ENCODE assay signal across 10 cellular contexts in genomic region chr13:59458908-59459579, GRCh38.
DNase-seq lines count a peak whose midpoint lies in the region; FAIRE-seq and TF ChIP-seq lines count a peak whose summit lies in the region.
"Had no signal": no experiment of that assay in that cellular context is flagged by ENCODE, and none has a peak within 500 bp of the region (broad histone marks: within the 10 kb centered on the region; RNA-seq: fewer than 3 reads in every experiment).

No MANE protein-coding gene starts in this region.

- peak; percentile 75 for FAIRE-seq in astrocyte (lab: Jason Lieb, UNC)

- H3K4me3 ChIP-seq in mammary epithelial cell (replicated peaks in 1 of 3; ENCODE audit: insufficient read depth in 1 of 3, low read depth in 2 of 3, low read length in 3 of 3): no peak overlapping the region
- H3K4me3 ChIP-seq in astrocyte (ENCODE audit: insufficient read depth, low read depth, low read length): peak overlapping the region; percentile 23
- H3K4me3 ChIP-seq in uterus: no peak overlapping the region
- H3K4me3 ChIP-seq in Caco-2 (ENCODE audit: low read depth, low read length): no peak overlapping the region

- H3K36me3 ChIP-seq in mammary epithelial cell (ENCODE audit: insufficient read depth, low read length): no peaks in the 10 kb centered on the region
- H3K36me3 ChIP-seq in astrocyte (ENCODE audit: insufficient read depth, low read length): no peaks in the 10 kb centered on the region
- no peaks in the 10 kb centered on the region for H3K36me3 ChIP-seq in uterus
- H3K36me3 ChIP-seq in Caco-2 (ENCODE audit: control insufficient read depth, insufficient read depth, low read length): no peaks in the 10 kb centered on the region

- intact Hi-C loops in MCF 10A (cut with micrococcal nuclease) (no loop called here), mammary epithelial cell (cut with micrococcal nuclease) (no loop called here), uterus (cut with DNase I; ENCODE audit: low total_unique reads) (no loop called here), Caco-2 (cut with micrococcal nuclease; ENCODE audit: unreplicated experiment) (no loop called here)

- H3K36me3 Mint-ChIP-seq in MCF 10A (ENCODE audit: insufficient read depth, unreplicated experiment): no peaks in the 10 kb centered on the region
- no peaks in the 10 kb centered on the region for H3K36me3 Mint-ChIP-seq in astrocyte (ENCODE audit: low read depth, unreplicated experiment)
- H3K36me3 Mint-ChIP-seq in Caco-2 (ENCODE audit: insufficient read depth, unreplicated experiment): no peaks in the 10 kb centered on the region

- no peak overlapping the region for H3K4me2 ChIP-seq in mammary epithelial cell (ENCODE audit: insufficient read depth, low read depth, low read length)
- H3K4me2 ChIP-seq in astrocyte (ENCODE audit: low read length): peak overlapping the region; percentile 73

- TF ChIP-seq CTCF in MCF 10A (IDR thresholded peaks at IDR 0.05; ENCODE audit: unreplicated experiment) (no peak), mammary epithelial cell (conservative IDR thresholded peaks at IDR 0.05 in 1 of 2, IDR thresholded peaks at IDR 0.05 in 1 of 2; ENCODE audit: extremely low read depth in 1 of 2, insufficient read depth in 1 of 2, low read depth in 1 of 2, low read length in 2 of 2) (no peak), astrocyte (IDR thresholded peaks at IDR 0.05; ENCODE audit: insufficient read depth, low read depth, low read length) (no peak), uterus (IDR thresholded peaks at IDR 0.05) (no peak), Caco-2 (IDR thresholded peaks at IDR 0.05; ENCODE audit: insufficient read depth in 1 of 2, low read depth in 1 of 2, low read length in 1 of 2, severe bottlenecking in 1 of 2, unreplicated experiment in 1 of 2) (no peak)

- no peaks in the 10 kb centered on the region for H3K9me3 Mint-ChIP-seq in MCF 10A (ENCODE audit: unreplicated experiment)
- H3K9me3 Mint-ChIP-seq in astrocyte (ENCODE audit: unreplicated experiment): peaks cover 2% of the 10 kb centered on the region
- H3K9me3 Mint-ChIP-seq in Caco-2 (ENCODE audit: unreplicated experiment): no peaks in the 10 kb centered on the region

- TF ChIP-seq POLR2A in uterus (IDR thresholded peaks at IDR 0.05): no peak

- H3K27ac Mint-ChIP-seq in MCF 10A (ENCODE audit: low read depth, unreplicated experiment) (no peak overlapping the region), astrocyte (ENCODE audit: unreplicated experiment) (peak overlapping the region; percentile 97), Caco-2 (ENCODE audit: unreplicated experiment) (no peak overlapping the region)

- WGBS in mammary epithelial cell (ENCODE audit: low coverage, missing lambda C conversion rate): 55% methylated on average over 9 of the region's 9 CpGs

- H3K9me3 ChIP-seq in mammary epithelial cell (replicated peaks; ENCODE audit: insufficient read depth, low read length): no peaks in the 10 kb centered on the region
- H3K9me3 ChIP-seq in astrocyte (ENCODE audit: insufficient read depth, low read depth, low read length): no peaks in the 10 kb centered on the region
- H3K9me3 ChIP-seq in uterus: no peaks in the 10 kb centered on the region
- no peaks in the 10 kb centered on the region for H3K9me3 ChIP-seq in Caco-2

- dilution Hi-C loops in mammary epithelial cell (cut with HindIII; ENCODE audit: low sequenced_read_pairs): no loop called here

- H3K79me2 ChIP-seq in mammary epithelial cell (ENCODE audit: insufficient read depth, low read length) (no peaks in the 10 kb centered on the region), astrocyte (ENCODE audit: insufficient read depth, low read length) (no peaks in the 10 kb centered on the region)

- BruUV-seq in MCF 10A (replicated peaks; lab: Mats Ljungman, UMichigan) (no TSS peak), mammary epithelial cell (replicated peaks; lab: Mats Ljungman, UMichigan) (no TSS peak), Caco-2 (replicated peaks; lab: Mats Ljungman, UMichigan) (no TSS peak)

- peaks cover 45% of the 10 kb centered on the region for H3K27me3 Mint-ChIP-seq in MCF 10A (ENCODE audit: insufficient read depth, unreplicated experiment)
- H3K27me3 Mint-ChIP-seq in astrocyte (ENCODE audit: low read depth, unreplicated experiment): no peaks in the 10 kb centered on the region
- no peaks in the 10 kb centered on the region for H3K27me3 Mint-ChIP-seq in Caco-2 (ENCODE audit: insufficient read depth, unreplicated experiment)

- POLR2A ChIA-PET in MCF 10A (lab: Yijun Ruan, JAX): interaction anchor here (0.6 kb wide), 1 partner anchor 67 kb away, joined by 3 read pairs; no protein-coding TSS in a partner anchor
- POLR2A ChIA-PET in Caco-2 (lab: Charles Lee): interaction anchor here (0.6 kb wide), 1 partner anchor 1002 kb away, joined by 3 read pairs; no protein-coding TSS in a partner anchor

- H3K4me1 Mint-ChIP-seq in MCF 10A (ENCODE audit: insufficient read depth, unreplicated experiment) (no peaks in the 10 kb centered on the region), astrocyte (ENCODE audit: low read depth, unreplicated experiment) (peaks cover 17% of the 10 kb centered on the region), Caco-2 (ENCODE audit: low read depth, unreplicated experiment) (peaks cover 12% of the 10 kb centered on the region)

- H4K20me1 ChIP-seq in mammary epithelial cell (ENCODE audit: insufficient read depth, low read length): no peaks in the 10 kb centered on the region
- H4K20me1 ChIP-seq in astrocyte (ENCODE audit: insufficient read depth, low read length): no peaks in the 10 kb centered on the region

- H3K27me3 ChIP-seq in mammary epithelial cell (ENCODE audit: insufficient read depth, low read length) (no peaks in the 10 kb centered on the region), astrocyte (ENCODE audit: insufficient read depth, low read length) (no peaks in the 10 kb centered on the region), uterus (no peaks in the 10 kb centered on the region), Caco-2 (replicated peaks; ENCODE audit: control insufficient read depth, insufficient read depth, low read length) (no peaks in the 10 kb centered on the region)
- H3K27me3 ChIP-seq: foreskin keratinocyte had no signal

- CTCF ChIA-PET in MCF 10A (lab: Yijun Ruan, JAX): interaction anchor here (1.1 to 2.2 kb wide), 3 partner anchors 131 to 447 kb away, joined by 4 to 6 read pairs (median 5); no protein-coding TSS in a partner anchor
- CTCF ChIA-PET in mammary epithelial cell (lab: Charles Lee; ENCODE audit: low non-redundant PET): no interaction called here
- CTCF ChIA-PET in Caco-2 (lab: Charles Lee): no interaction called here

- in situ Hi-C loops in mammary epithelial cell (cut with MboI; ENCODE audit: low sequenced_read_pairs in 2 of 2): no loop called here

- H3K27ac ChIP-seq in mammary epithelial cell (ENCODE audit: insufficient read depth, low read depth, low read length) (no peak overlapping the region), astrocyte (ENCODE audit: low read depth, low read length) (peak overlapping the region; percentile 74), uterus (peak overlapping the region; percentile 41 to 47)
- H3K27ac ChIP-seq: foreskin keratinocyte had no signal

- H2AFZ ChIP-seq in mammary epithelial cell (ENCODE audit: low read depth, low read length) (no peak overlapping the region), astrocyte (ENCODE audit: low read depth, low read length) (peak overlapping the region; percentile 73)

- H3K4me3 Mint-ChIP-seq in MCF 10A (ENCODE audit: unreplicated experiment) (no peak overlapping the region), astrocyte (ENCODE audit: unreplicated experiment) (peak overlapping the region; percentile 17), Caco-2 (ENCODE audit: unreplicated experiment) (no peak overlapping the region)

- DNase-seq in MCF 10A (ENCODE audit: unreplicated experiment) (peak; percentile 51), mammary epithelial cell (no peak), astrocyte (ENCODE audit: low read depth) (peak; percentile 86), kidney glomerular epithelial cell (lab: John Stamatoyannopoulos, UW) (peak; percentile 46), uterus (peak in 1 of 2 donors; percentile 20), HPDE6-E6E7 (ENCODE audit: extremely low spot score) (no peak), Caco-2 (no peak), T-helper 2 cell (no peak)
- DNase-seq: ACHN, foreskin keratinocyte had no signal

- H3K4me1 ChIP-seq in mammary epithelial cell (ENCODE audit: insufficient read depth, low read length) (no peaks in the 10 kb centered on the region), astrocyte (ENCODE audit: insufficient read depth, low read length) (peaks cover 16% of the 10 kb centered on the region), uterus (no peaks in the 10 kb centered on the region), Caco-2 (no peaks in the 10 kb centered on the region)
- H3K4me1 ChIP-seq: foreskin keratinocyte had no signal

- H3K9ac ChIP-seq in mammary epithelial cell (ENCODE audit: insufficient read depth, low read length) (no peak overlapping the region), astrocyte (ENCODE audit: low read length) (peak overlapping the region; percentile 73)

Comparison
In these comparisons a context has a peak if more than half of its experiments do, and no peak if none do; other contexts are left out.
1. DNase-seq: peak in MCF 10A (single experiment), astrocyte (single experiment) and kidney glomerular epithelial cell (single experiment); none in mammary epithelial cell (single experiment), HPDE6-E6E7 (single experiment), Caco-2 (0 of 2) and T-helper 2 cell (0 of 5).